8 cellular contexts compared by ENCODE assay signal in genomic region chr19:3270908-3271307, GRCh38.
A peak's percentile ranks its signal among the peaks of the same experiment; 100 is the strongest.
DNase-seq lines count a peak whose midpoint lies in the region; ATAC-seq lines count a peak whose summit lies in the region.

No MANE protein-coding gene starts in this region.

- DNase-seq in EL = peak; percentile 49
- DNase-seq in NCI-H1694 (lab: John Stamatoyannopoulos, UW) = peak; percentile 82
- DNase-seq in activated T-cell treated with anti-CD3 and anti-CD28 coated beads for 48 hours (ENCODE audit: low read depth) = peak; percentile 36
- DNase-seq in left kidney (ENCODE audit: low read depth, low spot score) = peak; percentile 78
- no peak for DNase-seq in dedifferentiated amniotic fluid mesenchymal stem cell (ENCODE audit: extremely low spot score)

- ATAC-seq in HG02642 (IDR thresholded peaks at IDR 0.05; ENCODE audit: poor library complexity, unreplicated experiment) = no peak
- ATAC-seq in HG02970 (IDR thresholded peaks at IDR 0.05; ENCODE audit: low FRiP score, unreplicated experiment) = no peak
- ATAC-seq in HG03045 (IDR thresholded peaks at IDR 0.05; ENCODE audit: unreplicated experiment) = no peak
